Comparison of ENCODE assay signal across 36 cellular contexts in genomic region chr5:122085041-122085440, GRCh38. TPM values are rescaled to one million over a fixed set of nuclear protein-coding genes. Genes with fewer than 3 reads are reported as not detected.
"Had no signal": no experiment of that assay in that cellular context is flagged by ENCODE, and none has a peak within 500 bp of the region (broad histone marks: within the 10 kb centered on the region; RNA-seq: fewer than 3 reads in every experiment).

No MANE protein-coding gene starts in this region.

- H3K4me3 ChIP-seq: MG63 had no signal

- H3K36me3 ChIP-seq: MG63 had no signal

- H3K27me3 ChIP-seq: MG63 had no signal

- H3K9ac ChIP-seq: KMS-11 had no signal

- H3K27ac ChIP-seq: KMS-11 had no signal

- DNase-seq: Karpas-422, Kasumi-1, MG63, MM.1S, MV-4-11, NCI-H1048, NCI-H1092, NCI-H1092 treated with DMSO at 0.1 percent for 48 hours, NCI-H1105, NCI-H1105 treated with DMSO at 0.1 percent for 48 hours, NCI-H1417, NCI-H1417 treated with DMSO at 0.1 percent for 48 hours, NCI-H1436, NCI-H1436 treated with DMSO at 0.1 percent for 48 hours, NCI-H146, NCI-H1694, NCI-H1694 treated with DMSO at 0.1 percent for 48 hours, NCI-H187, NCI-H187 treated with DMSO at 0.1 percent for 48 hours, NCI-H1930, NCI-H2029, NCI-H2029 treated with DMSO at 0.1 percent for 48 hours, NCI-H2081, NCI-H2081 treated with DMSO at 0.1 percent for 48 hours, NCI-H2107, NCI-H2171, NCI-H2171 treated with DMSO at 0.1 percent for 48 hours, NCI-H2227 treated with DMSO at 0.1 percent for 48 hours, NCI-H226, NCI-H345, NCI-H446, NCI-H446 treated with DMSO at 0.1 percent for 48 hours, NCI-H510A, NCI-H510A treated with DMSO at 0.1 percent for 48 hours had no signal

RNA-seq across cellular contexts. Expression of gene ZNF474, which starts 44.3 kb away (rescaled TPM):
- total RNA-seq: M059J had no signal
